Comparison of ENCODE assay signal across 13 cellular contexts in genomic region chr7:6476596-6477374, GRCh38. TPM values are rescaled to one million over a fixed set of nuclear protein-coding genes. Genes with fewer than 3 reads are reported as not detected.
A peak's percentile ranks its signal among the peaks of the same experiment; 100 is the strongest.
DNase-seq lines count a peak whose midpoint lies in the region; ATAC-seq and TF ChIP-seq lines count a peak whose summit lies in the region.
"Had no signal": no experiment of that assay in that cellular context is flagged by ENCODE, and none has a peak within 500 bp of the region (broad histone marks: within the 10 kb centered on the region; RNA-seq: fewer than 3 reads in every experiment).

No MANE protein-coding gene starts in this region.

- H3K27ac Mint-ChIP-seq in HFFc6 (peak overlapping the region; percentile 72), natural killer cell (peak overlapping the region; percentile 94)
- peak overlapping the region; percentile 3 for H3K27ac Mint-ChIP-seq in activated naive CD8-positive, alpha-beta T cell treated with anti-CD3 and anti-CD28 coated beads, Interleukin-2, amount 10 ng/mL, durations not matched to agents 7 days and 5 days

- POLR2A ChIA-PET in activated naive CD8-positive, alpha-beta T cell treated with anti-CD3 and anti-CD28 coated beads, Interleukin-2, amount 10 ng/mL, durations not matched to agents 7 days and 5 days (lab: Charles Lee) = interaction anchor here (1.4 to 1.5 kb wide), 2 partner anchors 10 to 12 kb away, joined by 3 to 4 read pairs; no protein-coding TSS in a partner anchor

- H3K36me3 ChIP-seq in stomach = peaks cover 10 to 53% (median 35%) of the 10 kb centered on the region in 4 donors

- no peaks in the 10 kb centered on the region for H3K9me3 ChIP-seq in stomach
- H3K9me3 ChIP-seq: ascending aorta, heart right ventricle, lower lobe of right lung had no signal

- H3K27me3 Mint-ChIP-seq in HFFc6 (ENCODE audit: insufficient read depth) (peaks cover 12% of the 10 kb centered on the region; the same call in 1 of the 2 replicates), natural killer cell (ENCODE audit: low read depth in 2 of 2) (no peaks in the 10 kb centered on the region)
- H3K27me3 Mint-ChIP-seq in activated naive CD8-positive, alpha-beta T cell treated with anti-CD3 and anti-CD28 coated beads, Interleukin-2, amount 10 ng/mL, durations not matched to agents 7 days and 5 days = no peaks in the 10 kb centered on the region

- H3K4me3 Mint-ChIP-seq in HFFc6 (peak overlapping the region; percentile 55), natural killer cell (peak overlapping the region; percentile 31)
- H3K4me3 Mint-ChIP-seq in activated naive CD8-positive, alpha-beta T cell treated with anti-CD3 and anti-CD28 coated beads, Interleukin-2, amount 10 ng/mL, durations not matched to agents 7 days and 5 days = no peak overlapping the region

- no peak overlapping the region for H3K4me3 ChIP-seq in stomach
- H3K4me3 ChIP-seq: ascending aorta, heart right ventricle, lower lobe of right lung had no signal

- no peak for TF ChIP-seq EP300 in stomach (IDR thresholded peaks at IDR 0.05)

- no peak for TF ChIP-seq POLR2A in stomach (IDR thresholded peaks at IDR 0.05)

- intact Hi-C loops in natural killer cell (cut with micrococcal nuclease) = no loop called here
- intact Hi-C loops in stomach (cut with DNase I; ENCODE audit: low total_unique reads) = no loop called here

- 33 to 63% (median 50%) methylated on average over 7 of the region's 7 CpGs for WGBS in stomach, 5 donors

- peak overlapping the region in 1 of 5 donors; percentile 1 for H3K27ac ChIP-seq in stomach
- H3K27ac ChIP-seq: 22Rv1, ascending aorta, heart right ventricle, lower lobe of right lung had no signal

- no peaks in the 10 kb centered on the region for H3K27me3 ChIP-seq in stomach
- H3K27me3 ChIP-seq: ascending aorta, heart right ventricle had no signal

- H3K9me3 Mint-ChIP-seq in HFFc6 (no peaks in the 10 kb centered on the region), natural killer cell (no peaks in the 10 kb centered on the region)
- no peaks in the 10 kb centered on the region for H3K9me3 Mint-ChIP-seq in activated naive CD8-positive, alpha-beta T cell treated with anti-CD3 and anti-CD28 coated beads, Interleukin-2, amount 10 ng/mL, durations not matched to agents 7 days and 5 days

- DNase-seq in DMS 273 (lab: John Stamatoyannopoulos, UW; ENCODE audit: unreplicated experiment) (peak; percentile 35), DMS 273 treated with DMSO at 0.1 percent for 48 hours (lab: John Stamatoyannopoulos, UW) (no peak), HFFc6 (no peak), natural killer cell (no peak), putamen (ENCODE audit: low spot score) (no peak), EL (no peak), stomach (no peak)
- DNase-seq in activated naive CD8-positive, alpha-beta T cell treated with anti-CD3 and anti-CD28 coated beads, Interleukin-2, amount 10 ng/mL, durations not matched to agents 7 days and 5 days = no peak
- DNase-seq: heart right ventricle, lower lobe of right lung, SW 1271 had no signal

- H3K4me1 Mint-ChIP-seq in HFFc6 (ENCODE audit: low read depth) (peaks cover 59% of the 10 kb centered on the region), natural killer cell (peaks cover 83 to 85% of the 10 kb centered on the region in 2 donors)
- H3K4me1 Mint-ChIP-seq in activated naive CD8-positive, alpha-beta T cell treated with anti-CD3 and anti-CD28 coated beads, Interleukin-2, amount 10 ng/mL, durations not matched to agents 7 days and 5 days = peaks cover 62% of the 10 kb centered on the region

- TF ChIP-seq CTCF in HFFc6 (IDR thresholded peaks at IDR 0.05) (no peak), natural killer cell (IDR thresholded peaks at IDR 0.05) (no peak), stomach (IDR thresholded peaks at IDR 0.05) (no peak)

- H3K4me1 ChIP-seq in stomach = peaks cover 44 to 80% (median 70%) of the 10 kb centered on the region in 4 donors

- ATAC-seq in activated naive CD8-positive, alpha-beta T cell treated with anti-CD3 and anti-CD28 coated beads, Interleukin-2, amount 10 ng/mL, durations not matched to agents 7 days and 5 days (ENCODE audit: low read depth) = no peak
- no peak for ATAC-seq in natural killer cell

- H3K36me3 Mint-ChIP-seq in HFFc6 (ENCODE audit: low read depth) (peaks cover 38% of the 10 kb centered on the region), natural killer cell (no peaks in the 10 kb centered on the region)
- peaks cover 16% of the 10 kb centered on the region for H3K36me3 Mint-ChIP-seq in activated naive CD8-positive, alpha-beta T cell treated with anti-CD3 and anti-CD28 coated beads, Interleukin-2, amount 10 ng/mL, durations not matched to agents 7 days and 5 days

RNA-seq across cellular contexts. Expression of gene KDELR2, which starts 7.2 kb away (rescaled TPM):
- total RNA-seq in HFFc6 (2021; fragmentation: NEBNext Ultra II Directional; extraction: Animal tissue kit (Norgen Biotek cat#: 25700)) = 100 to 1,000 TPM; 367 to 473 (median 416) TPM
- total RNA-seq in activated naive CD8-positive, alpha-beta T cell treated with anti-CD3 and anti-CD28 coated beads, Interleukin-2, amount 10 ng/mL, durations not matched to agents 7 days and 5 days = 10 to 100 TPM; 49.5 to 52.0 TPM
- total RNA-seq in natural killer cell (10 to 100 TPM; 56.2 to 60.2 (median 58.5) TPM), stomach (100 to 1,000 TPM in 3 of 5 donors, 10 to 100 TPM in 2; 30.9 to 265 (median 117) TPM)
- polyA plus RNA-seq in stomach = 10 to 100 TPM; 53.2 to 73.2 (median 72.2) TPM

RNA-seq across cellular contexts. Expression of gene DAGLB, which starts 29.0 kb away (rescaled TPM):
- total RNA-seq in HFFc6 (2021; fragmentation: NEBNext Ultra II Directional; extraction: Animal tissue kit (Norgen Biotek cat#: 25700)) = 10 to 100 TPM; 29.2 to 39.5 (median 33.2) TPM
- 10 to 100 TPM; 32.3 to 37.2 TPM for total RNA-seq in activated naive CD8-positive, alpha-beta T cell treated with anti-CD3 and anti-CD28 coated beads, Interleukin-2, amount 10 ng/mL, durations not matched to agents 7 days and 5 days
- total RNA-seq in natural killer cell (10 to 100 TPM; 20.3 to 25.6 (median 25.2) TPM), stomach (10 to 100 TPM in 4 of 5 donors, 1 to 10 TPM in 1; 5.8 to 23.7 (median 15.4) TPM)
- 1 to 10 TPM; 4.7 to 6.6 (median 5.0) TPM for polyA plus RNA-seq in stomach

Comparison
In these comparisons a context has a peak if more than half of its experiments do, and no peak if none do; other contexts are left out.
1. H3K27ac Mint-ChIP-seq: peak in every context shown above with its lines; median percentile 94 in natural killer cell; 72 in HFFc6; 3 in activated naive CD8-positive, alpha-beta T cell treated with anti-CD3 and anti-CD28 coated beads, Interleukin-2, amount 10 ng/mL, durations not matched to agents 7 days and 5 days.